ENCODE assay signal across 8 cellular contexts in genomic region chr17:19753661-19754463, GRCh38. TPM values are rescaled to one million over a fixed set of nuclear protein-coding genes. Genes with fewer than 3 reads are reported as not detected.
A peak's percentile ranks its signal among the peaks of the same experiment; 100 is the strongest.
DNase-seq lines count a peak whose midpoint lies in the region; ATAC-seq, FAIRE-seq and TF ChIP-seq lines count a peak whose summit lies in the region.

No MANE protein-coding gene starts in this region.

- H4K20me1 ChIP-seq in GM23248 (ENCODE audit: insufficient read depth): no peaks in the 10 kb centered on the region

- peak; percentile 64 for DNase-seq in GM23248
- peak; percentile 37 for DNase-seq in RCC 7860 (ENCODE audit: low spot score)
- no peak for DNase-seq in fibroblast of pulmonary artery (ENCODE audit: low read depth)
- DNase-seq in gastrocnemius medialis: peak; percentile 62 to 81
- DNase-seq in AG08395 (ENCODE audit: low spot score): no peak
- DNase-seq in NK-92 (lab: John Stamatoyannopoulos, UW; ENCODE audit: unreplicated experiment): no peak
- no peak for DNase-seq in GDM1 (lab: John Stamatoyannopoulos, UW)

- in situ Hi-C loops in GM23248 (cut with MboI) (loop anchor here (25.0 kb wide), 1 partner anchor 492 kb away; no protein-coding TSS in a partner anchor), gastrocnemius medialis (cut with MboI; ENCODE audit: low sequenced_read_pairs in 4 of 4) (loop anchor here in 3 of 4 donors (25.0 kb wide), 1 partner anchor 392 kb away; the partner anchor contains the start of gene B9D1 (in 3 of the 3))

- H3K36me3 ChIP-seq in GM23248 (ENCODE audit: low read depth): no peaks in the 10 kb centered on the region
- no peaks in the 10 kb centered on the region for H3K36me3 ChIP-seq in gastrocnemius medialis

- intact Hi-C loops in gastrocnemius medialis (cut with DNase I; ENCODE audit: low total_unique reads): loop anchor here (1.0 to 5.0 kb wide), 6 partner anchors 30 to 392 kb away; partner anchors contain the start of genes ALDH3A2, B9D1 and SLC47A1

- peak overlapping the region; percentile 63 for H2AFZ ChIP-seq in GM23248

- H3K79me2 ChIP-seq in GM23248 (ENCODE audit: insufficient read depth): no peaks in the 10 kb centered on the region

- peak; percentile 12 for FAIRE-seq in RCC 7860 (lab: Jason Lieb, UNC)

- peak; percentile 19 for TF ChIP-seq CTCF in fibroblast of pulmonary artery (IDR thresholded peaks at IDR 0.05; ENCODE audit: low read length, missing control alignments)
- peak; percentile 62 to 76 (median 70) for TF ChIP-seq CTCF in gastrocnemius medialis (IDR thresholded peaks at IDR 0.05 in 4 of 5, conservative IDR thresholded peaks at IDR 0.05 in 1 of 5)

- no peak for TF ChIP-seq POLR2A in gastrocnemius medialis (IDR thresholded peaks at IDR 0.05)

- no peak overlapping the region for H3K4me3 ChIP-seq in GM23248
- no peak overlapping the region for H3K4me3 ChIP-seq in fibroblast of pulmonary artery (replicated peaks; ENCODE audit: low read depth, low read length)
- H3K4me3 ChIP-seq in gastrocnemius medialis: peak overlapping the region in 1 of 4 donors; percentile 7

- H3K9me3 ChIP-seq in GM23248 (ENCODE audit: low read depth): no peaks in the 10 kb centered on the region
- H3K9me3 ChIP-seq in gastrocnemius medialis: no peaks in the 10 kb centered on the region

- peaks cover 20% of the 10 kb centered on the region for H3K4me1 ChIP-seq in GM23248 (ENCODE audit: insufficient read depth)
- peaks cover 17 to 33% of the 10 kb centered on the region in 2 donors for H3K4me1 ChIP-seq in gastrocnemius medialis

- ATAC-seq in gastrocnemius medialis (peak; percentile 83 to 84), HG03469 (IDR thresholded peaks at IDR 0.05; ENCODE audit: unreplicated experiment) (no peak)

- WGBS in GM23248 (ENCODE audit: low coverage in 1 of 2, low lambda C conversion rate in 2 of 2, missing lambda C conversion rate in 2 of 2), 2 experiments: 45 to 50% methylated on average over 12 of the region's 12 CpGs

- no peaks in the 10 kb centered on the region for H3K9me2 ChIP-seq in GM23248 (ENCODE audit: insufficient read depth)

- H3F3A ChIP-seq in GM23248 (ENCODE audit: insufficient read depth): peaks cover 8% of the 10 kb centered on the region; the same call in 1 of the 2 replicates

- H3K4me2 ChIP-seq in GM23248 (ENCODE audit: unreplicated experiment): peak overlapping the region; percentile 23

- peak overlapping the region; percentile 94 for H3K27ac ChIP-seq in GM23248
- H3K27ac ChIP-seq in gastrocnemius medialis: peak overlapping the region; percentile 83 to 94 (median 92)

- H3K27me3 ChIP-seq in GM23248 (replicated peaks; ENCODE audit: insufficient read depth) (no peaks in the 10 kb centered on the region), gastrocnemius medialis (no peaks in the 10 kb centered on the region)

- peak overlapping the region; percentile 76 for H3K9ac ChIP-seq in GM23248

RNA-seq across cellular contexts. Expression of gene ALDH3A1, which starts 5.8 kb away (rescaled TPM):
- 1.2 and 22.1 TPM in 2 replicates for total RNA-seq in GM23248 (2014; rRNA removed; shearing (Covaris generic))
- 0.55 TPM in 1 of 2 replicates, not detected in the other for polyA plus RNA-seq in GM23248 (2016; fragmentation: Nextera tagmentation; extraction: Ambion mirVana)
- under 1 TPM in 2 of 4 donors, not detected in 2; 0.18 to 0.23 TPM for total RNA-seq in gastrocnemius medialis

RNA-seq across cellular contexts. Expression of gene SLC47A2, which starts 37.5 kb away (rescaled TPM):
- not detected in 2 replicates for total RNA-seq in GM23248 (2014; rRNA removed; shearing (Covaris generic))
- not detected in 2 replicates for polyA plus RNA-seq in GM23248 (2016; fragmentation: Nextera tagmentation; extraction: Ambion mirVana)
- total RNA-seq in gastrocnemius medialis: 1 to 10 TPM in 1 of 4 donors, under 1 TPM in 1, not detected in 2; 0.15 to 1.0 TPM

Comparison
In these comparisons a context has a peak if more than half of its experiments do, and no peak if none do; other contexts are left out.
1. DNase-seq: peak in GM23248 (single experiment), RCC 7860 (single experiment) and gastrocnemius medialis (2 of 2); none in fibroblast of pulmonary artery (single experiment), AG08395 (single experiment), NK-92 (single experiment) and GDM1 (single experiment).